22 cellular contexts compared by ENCODE assay signal in genomic region chr6:159056941-159057340, GRCh38. TPM values are rescaled to one million over a fixed set of nuclear protein-coding genes. Genes with fewer than 3 reads are reported as not detected.
DNase-seq lines count a peak whose midpoint lies in the region; ATAC-seq and TF ChIP-seq lines count a peak whose summit lies in the region.
"Had no signal": no experiment of that assay in that cellular context is flagged by ENCODE, and none has a peak within 500 bp of the region (broad histone marks: within the 10 kb centered on the region; RNA-seq: fewer than 3 reads in every experiment).

No MANE protein-coding gene starts in this region.

- H3K9me3 Mint-ChIP-seq in natural killer cell treated with Interleukin-12 subunit alpha and Interleukin-12 subunit beta and Interleukin-15 and Interleukin-18, amount 100 ng/mL, for 72 hours: no peaks in the 10 kb centered on the region
- no peaks in the 10 kb centered on the region for H3K9me3 Mint-ChIP-seq in natural killer cell
- H3K9me3 Mint-ChIP-seq in T-cell: no peaks in the 10 kb centered on the region
- no peaks in the 10 kb centered on the region for H3K9me3 Mint-ChIP-seq in central memory CD8-positive, alpha-beta T cell
- no peaks in the 10 kb centered on the region for H3K9me3 Mint-ChIP-seq in stimulated activated naive CD8-positive, alpha-beta T cell treated with anti-CD3 and anti-CD28 coated beads, Interleukin-15, Interleukin-2, amounts not matched to agents 100 ng/mL and 50 ng/mL, for 24 hours
- H3K9me3 Mint-ChIP-seq: stimulated activated naive B cell treated with anti-CD40 and anti-IgM and Interleukin-4, amounts not matched to agents 10 μg/mL and 1 μg/mL and 100 μg/mL, for 72 hours had no signal

- CTCF ChIA-PET in T-cell (lab: Charles Lee): interaction anchor here in 1 of 2 donors (0.6 to 1.6 kb wide), 4 partner anchors 12 to 48 kb away, joined by 3 to 5 read pairs (median 3); partner anchors contain the start of gene TAGAP

- no peak for DNase-seq in natural killer cell treated with Interleukin-12 subunit alpha and Interleukin-12 subunit beta and Interleukin-15 and Interleukin-18, amount 100 ng/mL, for 72 hours (ENCODE audit: low spot score)
- DNase-seq in natural killer cell (no peak), T-cell (no peak), left colon (no peak), C1 segment of cervical spinal cord (lab: John Stamatoyannopoulos, UW) (no peak)
- DNase-seq in central memory CD8-positive, alpha-beta T cell (ENCODE audit: low spot score in 2 of 2): no peak
- DNase-seq: activated CD4-positive, alpha-beta T cell treated with anti-CD3 and anti-CD28 coated beads, Interleukin-2, amount 50 U/mL, for 1 hour; cerebellar nuclear complex; effector CD4-positive, alpha-beta T cell; glutamatergic neuron; GOT3; Karpas-422; left ventricle myocardium superior; mucosa of descending colon; NCI-H187 treated with DMSO at 0.1 percent for 48 hours; NCI-H510A; occipital lobe; stimulated activated naive B cell treated with anti-CD40 and anti-IgM and Interleukin-4, amounts not matched to agents 10 μg/mL and 1 μg/mL and 100 μg/mL, for 72 hours; tibial artery had no signal

- POLR2A ChIA-PET in T-cell (lab: Charles Lee): interaction anchor here in 1 of 2 donors (1.7 kb wide), 1 partner anchor 13 kb away, joined by 6 read pairs; no protein-coding TSS in a partner anchor

- peak in 1 of 2 donors; percentile 52 for ATAC-seq in natural killer cell treated with Interleukin-12 subunit alpha and Interleukin-12 subunit beta and Interleukin-15 and Interleukin-18, amount 100 ng/mL, for 72 hours
- ATAC-seq in natural killer cell (no peak), T-cell (replicated peaks in 1 of 4) (no peak), HG03280 (IDR thresholded peaks at IDR 0.05; ENCODE audit: unreplicated experiment) (no peak), left colon (no peak)
- ATAC-seq in central memory CD8-positive, alpha-beta T cell (replicated peaks; ENCODE audit: extremely low read depth, poor library complexity, severe bottlenecking): no peak
- ATAC-seq: left ventricle myocardium superior, mucosa of descending colon had no signal

- peak overlapping the region; percentile 65 for H3K4me3 Mint-ChIP-seq in natural killer cell treated with Interleukin-12 subunit alpha and Interleukin-12 subunit beta and Interleukin-15 and Interleukin-18, amount 100 ng/mL, for 72 hours
- no peak overlapping the region for H3K4me3 Mint-ChIP-seq in natural killer cell
- H3K4me3 Mint-ChIP-seq in T-cell: peak overlapping the region in 1 of 3 donors; percentile 70
- H3K4me3 Mint-ChIP-seq in central memory CD8-positive, alpha-beta T cell: no peak overlapping the region
- H3K4me3 Mint-ChIP-seq in stimulated activated naive CD8-positive, alpha-beta T cell treated with anti-CD3 and anti-CD28 coated beads, Interleukin-15, Interleukin-2, amounts not matched to agents 100 ng/mL and 50 ng/mL, for 24 hours: peak overlapping the region; percentile 57

- TF ChIP-seq CTCF in natural killer cell (IDR thresholded peaks at IDR 0.05): no peak

- intact Hi-C loops in natural killer cell (cut with micrococcal nuclease) (no loop called here), left colon (cut with DNase I, micrococcal nuclease) (no loop called here)

- peak overlapping the region; percentile 98 to 99 for H3K27ac Mint-ChIP-seq in natural killer cell treated with Interleukin-12 subunit alpha and Interleukin-12 subunit beta and Interleukin-15 and Interleukin-18, amount 100 ng/mL, for 72 hours
- peak overlapping the region in 1 of 2 donors; percentile 67 for H3K27ac Mint-ChIP-seq in natural killer cell
- H3K27ac Mint-ChIP-seq in T-cell: peak overlapping the region; percentile 69 to 86
- peak overlapping the region; percentile 75 for H3K27ac Mint-ChIP-seq in central memory CD8-positive, alpha-beta T cell (ENCODE audit: low read depth)
- peak overlapping the region; percentile 75 for H3K27ac Mint-ChIP-seq in stimulated activated naive CD8-positive, alpha-beta T cell treated with anti-CD3 and anti-CD28 coated beads, Interleukin-15, Interleukin-2, amounts not matched to agents 100 ng/mL and 50 ng/mL, for 24 hours

- H3K27me3 Mint-ChIP-seq in natural killer cell treated with Interleukin-12 subunit alpha and Interleukin-12 subunit beta and Interleukin-15 and Interleukin-18, amount 100 ng/mL, for 72 hours: no peaks in the 10 kb centered on the region
- H3K27me3 Mint-ChIP-seq in natural killer cell (ENCODE audit: low read depth in 2 of 2) (no peaks in the 10 kb centered on the region), T-cell (no peaks in the 10 kb centered on the region)
- H3K27me3 Mint-ChIP-seq in central memory CD8-positive, alpha-beta T cell: no peaks in the 10 kb centered on the region
- no peaks in the 10 kb centered on the region for H3K27me3 Mint-ChIP-seq in stimulated activated naive CD8-positive, alpha-beta T cell treated with anti-CD3 and anti-CD28 coated beads, Interleukin-15, Interleukin-2, amounts not matched to agents 100 ng/mL and 50 ng/mL, for 24 hours
- H3K27me3 Mint-ChIP-seq: stimulated activated naive B cell treated with anti-CD40 and anti-IgM and Interleukin-4, amounts not matched to agents 10 μg/mL and 1 μg/mL and 100 μg/mL, for 72 hours had no signal

- H3K36me3 Mint-ChIP-seq in natural killer cell treated with Interleukin-12 subunit alpha and Interleukin-12 subunit beta and Interleukin-15 and Interleukin-18, amount 100 ng/mL, for 72 hours: no peaks in the 10 kb centered on the region
- H3K36me3 Mint-ChIP-seq in natural killer cell: no peaks in the 10 kb centered on the region
- H3K36me3 Mint-ChIP-seq in T-cell: no peaks in the 10 kb centered on the region
- H3K36me3 Mint-ChIP-seq in central memory CD8-positive, alpha-beta T cell (ENCODE audit: insufficient read depth): no peaks in the 10 kb centered on the region
- H3K36me3 Mint-ChIP-seq in stimulated activated naive CD8-positive, alpha-beta T cell treated with anti-CD3 and anti-CD28 coated beads, Interleukin-15, Interleukin-2, amounts not matched to agents 100 ng/mL and 50 ng/mL, for 24 hours (ENCODE audit: low read depth): no peaks in the 10 kb centered on the region
- H3K36me3 Mint-ChIP-seq: stimulated activated naive B cell treated with anti-CD40 and anti-IgM and Interleukin-4, amounts not matched to agents 10 μg/mL and 1 μg/mL and 100 μg/mL, for 72 hours had no signal

- H3K4me1 Mint-ChIP-seq in natural killer cell treated with Interleukin-12 subunit alpha and Interleukin-12 subunit beta and Interleukin-15 and Interleukin-18, amount 100 ng/mL, for 72 hours (ENCODE audit: low read depth in 2 of 2): peaks cover 78 to 91% of the 10 kb centered on the region in 2 donors
- peaks cover 78 to 82% of the 10 kb centered on the region in 2 donors for H3K4me1 Mint-ChIP-seq in natural killer cell
- peaks cover 68 to 92% (median 85%) of the 10 kb centered on the region in 3 donors for H3K4me1 Mint-ChIP-seq in T-cell
- H3K4me1 Mint-ChIP-seq in central memory CD8-positive, alpha-beta T cell: peaks cover 75% of the 10 kb centered on the region
- peaks cover 100% of the 10 kb centered on the region for H3K4me1 Mint-ChIP-seq in stimulated activated naive CD8-positive, alpha-beta T cell treated with anti-CD3 and anti-CD28 coated beads, Interleukin-15, Interleukin-2, amounts not matched to agents 100 ng/mL and 50 ng/mL, for 24 hours (ENCODE audit: low read depth)

RNA-seq across cellular contexts. Expression of gene TAGAP, which starts 12.2 kb away (rescaled TPM):
- 10 to 100 TPM; 39.6 to 46.8 TPM for total RNA-seq in natural killer cell treated with Interleukin-12 subunit alpha and Interleukin-12 subunit beta and Interleukin-15 and Interleukin-18, amount 100 ng/mL, for 72 hours
- total RNA-seq in natural killer cell (100 to 1,000 TPM; 139 to 291 (median 178) TPM), T-cell (100 to 1,000 TPM; 110 to 224 (median 128) TPM), left colon (1 to 10 TPM; 2.2 to 2.8 TPM)
- total RNA-seq: HT-29 had no signal

RNA-seq across cellular contexts. Expression of gene RSPH3, which starts 56.9 kb away (rescaled TPM):
- total RNA-seq in natural killer cell treated with Interleukin-12 subunit alpha and Interleukin-12 subunit beta and Interleukin-15 and Interleukin-18, amount 100 ng/mL, for 72 hours: 1 to 10 TPM; 1.9 to 2.4 TPM
- 1 to 10 TPM; 1.5 to 2.9 (median 2.4) TPM for total RNA-seq in natural killer cell
- 1 to 10 TPM; 1.5 to 2.6 (median 2.1) TPM for total RNA-seq in T-cell
- 10 to 100 TPM; 17.6 to 20.0 TPM for total RNA-seq in left colon

Comparison
In these comparisons a context has a peak if more than half of its experiments do, and no peak if none do; other contexts are left out.
1. H3K4me3 Mint-ChIP-seq: peak in natural killer cell treated with Interleukin-12 subunit alpha and Interleukin-12 subunit beta and Interleukin-15 and Interleukin-18, amount 100 ng/mL, for 72 hours (single experiment) and stimulated activated naive CD8-positive, alpha-beta T cell treated with anti-CD3 and anti-CD28 coated beads, Interleukin-15, Interleukin-2, amounts not matched to agents 100 ng/mL and 50 ng/mL, for 24 hours (single experiment); none in natural killer cell (single experiment) and central memory CD8-positive, alpha-beta T cell (single experiment).
2. RNA of gene TAGAP, which starts 12.2 kb away (total RNA-seq): 139 to 291 TPM in natural killer cell, 110 to 224 TPM in T-cell and 39.6 to 46.8 TPM in natural killer cell treated with Interleukin-12 subunit alpha and Interleukin-12 subunit beta and Interleukin-15 and Interleukin-18, amount 100 ng/mL, for 72 hours; 2.2 to 2.8 TPM in left colon; every median in the first group is over 10 times any median in the second.
3. RNA of gene RSPH3, which starts 56.9 kb away (total RNA-seq): 17.6 to 20.0 TPM in left colon; 1.9 to 2.4 TPM in natural killer cell treated with Interleukin-12 subunit alpha and Interleukin-12 subunit beta and Interleukin-15 and Interleukin-18, amount 100 ng/mL, for 72 hours, 1.5 to 2.9 TPM in natural killer cell and 1.5 to 2.6 TPM in T-cell; every median in the first group is over 4 times any median in the second.